27 cellular contexts compared by ENCODE assay signal in genomic region chr5:135330798-135331096, GRCh38.
"Had no signal": no experiment of that assay in that cellular context is flagged by ENCODE, and none has a peak within 500 bp of the region (broad histone marks: within the 10 kb centered on the region; RNA-seq: fewer than 3 reads in every experiment).

No MANE protein-coding gene starts in this region.

- H3K9me3 ChIP-seq: breast epithelium, MG63, SJCRH30, SK-N-SH had no signal

- H3K4me3 ChIP-seq: breast epithelium, MG63, SJCRH30 had no signal

- ATAC-seq: activated CD8-positive, alpha-beta T cell treated with anti-CD3 and anti-CD28 coated beads, Interleukin-2, amount 10 ng/mL, durations not matched to agents 7 days and 5 days; Panc1 had no signal

- H3K27ac ChIP-seq: breast epithelium, SJCRH30 had no signal

- H3K36me3 Mint-ChIP-seq: activated naive CD4-positive, alpha-beta T cell treated with anti-CD3 and anti-CD28 coated beads, Interleukin-2, amount 50 U/mL, for 24 hours had no signal

- H3K27ac Mint-ChIP-seq: activated naive CD4-positive, alpha-beta T cell treated with anti-CD3 and anti-CD28 coated beads, Interleukin-2, amount 50 U/mL, for 24 hours; activated T-helper 1 cell treated with anti-CD3 and anti-CD28 coated beads, Interleukin-12 subunit alpha, Interleukin-12 subunit beta, Interleukin-2, Interleukin-4 antibody, amounts not matched to agents 30 ng/mL and 10 ng/mL and 1 ng/mL, durations not matched to agents 14 hours and 24 hours and 36 hours had no signal

- H3K27me3 ChIP-seq: breast epithelium, MG63, SJCRH30 had no signal

- H3K4me1 ChIP-seq: breast epithelium had no signal

- H3K27me3 Mint-ChIP-seq: activated naive CD4-positive, alpha-beta T cell treated with anti-CD3 and anti-CD28 coated beads, Interleukin-2, amount 50 U/mL, for 24 hours; activated T-cell treated with anti-CD3 and anti-CD28 coated beads, Interleukin-2, amount 50 U/mL, for 24 hours had no signal

- H3K4me3 Mint-ChIP-seq: activated CD8-positive, alpha-beta T cell treated with anti-CD3 and anti-CD28 coated beads, Interleukin-2, amount 10 ng/mL, durations not matched to agents 7 days and 5 days; activated naive CD4-positive, alpha-beta T cell treated with anti-CD3 and anti-CD28 coated beads, Interleukin-2, amount 50 U/mL, for 24 hours; activated T-cell treated with anti-CD3 and anti-CD28 coated beads, Interleukin-2, amount 50 U/mL, for 24 hours; activated T-helper 1 cell treated with anti-CD3 and anti-CD28 coated beads, Interleukin-12 subunit alpha, Interleukin-12 subunit beta, Interleukin-2, Interleukin-4 antibody, amounts not matched to agents 30 ng/mL and 10 ng/mL and 1 ng/mL, durations not matched to agents 14 hours and 24 hours and 36 hours had no signal

- H3K9me3 Mint-ChIP-seq: activated naive CD4-positive, alpha-beta T cell treated with anti-CD3 and anti-CD28 coated beads, Interleukin-2, amount 50 U/mL, for 24 hours; activated T-cell treated with anti-CD3 and anti-CD28 coated beads, Interleukin-2, amount 50 U/mL, for 24 hours; activated T-helper 1 cell treated with anti-CD3 and anti-CD28 coated beads, Interleukin-12 subunit alpha, Interleukin-12 subunit beta, Interleukin-2, Interleukin-4 antibody, amounts not matched to agents 30 ng/mL and 10 ng/mL and 1 ng/mL, durations not matched to agents 14 hours and 24 hours and 36 hours had no signal

- DNase-seq: activated CD4-positive, alpha-beta T cell treated with anti-CD3 and anti-CD28 coated beads for 48 hours; activated CD4-positive, alpha-beta T cell treated with anti-CD3 and anti-CD28 coated beads, Interleukin-2, amount 50 U/mL, for 4 hours; activated CD4-positive, CD25-positive, alpha-beta regulatory T cell treated with anti-CD3 and anti-CD28 coated beads, Interleukin-2, amount 50 U/mL, for 72 hours; activated CD8-positive, alpha-beta T cell treated with anti-CD3 and anti-CD28 coated beads, Interleukin-2, amount 10 ng/mL, durations not matched to agents 7 days and 5 days; activated effector memory CD4-positive, alpha-beta T cell treated with Interleukin-2 at 50 U/mL for 16 hours; activated naive CD4-positive, alpha-beta T cell; aorta; caudate nucleus; MG63; NCI-H1105; NCI-H1436; NCI-H1694 treated with DMSO at 0.1 percent for 48 hours; NCI-H2029 treated with DMSO at 0.1 percent for 48 hours; NCI-H345; NCI-H510A; NCI-H526 treated with DMSO at 0.1 percent for 48 hours; OCI-M1; Right ventricle myocardium superior; RPMI8226; SK-N-SH; T-helper 1 cell had no signal

- H3K36me3 ChIP-seq: breast epithelium, SJCRH30 had no signal
